ENCODE assay signal across 15 cellular contexts in the genomic region with DNA sequence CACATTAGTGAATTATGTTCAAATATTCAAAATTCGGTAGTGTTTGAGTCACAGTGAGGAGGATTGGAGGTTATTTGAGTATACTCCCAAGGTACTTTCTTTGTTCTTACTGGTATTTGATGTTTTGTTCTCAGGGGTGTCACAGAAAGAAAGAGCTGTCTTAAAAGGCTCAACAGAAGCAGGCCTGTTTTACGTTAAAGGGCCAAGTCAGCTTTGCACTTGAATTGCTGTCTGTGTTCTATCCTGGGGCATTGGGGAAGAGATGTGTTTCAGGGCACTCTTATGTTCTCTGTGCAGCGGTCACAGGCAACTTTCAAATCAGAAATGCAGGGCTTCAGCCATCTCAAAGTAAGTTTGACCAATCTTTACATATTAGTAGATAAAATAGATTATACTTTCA.
DNase-seq lines count a peak whose midpoint lies in the region; ATAC-seq, FAIRE-seq and TF ChIP-seq lines count a peak whose summit lies in the region.
"Had no signal": no experiment of that assay in that cellular context is flagged by ENCODE, and none has a peak within 500 bp of the region (broad histone marks: within the 10 kb centered on the region; RNA-seq: fewer than 3 reads in every experiment).

No MANE protein-coding gene starts in this region.

- no peak overlapping the region for H2BK120ac ChIP-seq in neuronal stem cell (ENCODE audit: low read depth, low read length)

- H3K36me3 Mint-ChIP-seq in GM23338 (ENCODE audit: low read depth) (no peaks in the 10 kb centered on the region), WTC11 (0 out of 2 replicates have a peak, but pooled peaks cover 3% of the 10 kb centered on the region)

- ATAC-seq in GM23338 (peak; percentile 62), WTC11 (peak; percentile 46)
- ATAC-seq: GM12878 had no signal

- no peak overlapping the region for H4K91ac ChIP-seq in neuronal stem cell (ENCODE audit: low read depth, low read length, poor library complexity)

- H4K8ac ChIP-seq in neuronal stem cell (ENCODE audit: low read depth, low read length), result no peak overlapping the region

- no peaks in the 10 kb centered on the region for H3K9me3 ChIP-seq in neuronal stem cell (replicated peaks in 1 of 2; ENCODE audit: control insufficient read depth in 2 of 2, insufficient read depth in 1 of 2, low read depth in 1 of 2, low read length in 2 of 2)
- H3K9me3 ChIP-seq: HAP-1 had no signal

- POLR2A ChIA-PET in WTC11 (lab: Charles Lee), result no interaction called here

- H3K27me3 ChIP-seq in GM23338 (ENCODE audit: insufficient read depth) (no peaks in the 10 kb centered on the region), neuronal stem cell (ENCODE audit: control insufficient read depth in 3 of 3, insufficient read depth in 3 of 3, low read depth in 1 of 3, low read length in 3 of 3) (no peaks in the 10 kb centered on the region)

- no peak overlapping the region for H3K4me3 Mint-ChIP-seq in GM23338
- no peak overlapping the region for H3K4me3 Mint-ChIP-seq in WTC11
- H3K4me3 Mint-ChIP-seq: CD4-positive, alpha-beta T cell had no signal

- no peak overlapping the region for H3K4ac ChIP-seq in neuronal stem cell (ENCODE audit: low read length)

- H3K23ac ChIP-seq in neuronal stem cell (ENCODE audit: low read depth, low read length, poor library complexity), result no peak overlapping the region

- no peaks in the 10 kb centered on the region for H3K79me1 ChIP-seq in neuronal stem cell (ENCODE audit: low read depth, low read length)

- H3K27me3 Mint-ChIP-seq in GM23338 (ENCODE audit: insufficient read depth, low read depth, poor library complexity), result no peaks in the 10 kb centered on the region
- H3K27me3 Mint-ChIP-seq in WTC11 (ENCODE audit: low read depth), result no peaks in the 10 kb centered on the region
- H3K27me3 Mint-ChIP-seq: CD4-positive, alpha-beta T cell had no signal

- H2AFZ ChIP-seq in GM23338, result no peak overlapping the region
- H2AFZ ChIP-seq in neuronal stem cell (ENCODE audit: low read length), result peak overlapping the region; percentile 48

- peak; percentile 35 for DNase-seq in GM23338 (ENCODE audit: low spot score)
- DNase-seq in WTC11 (ENCODE audit: low spot score), result no peak
- no peak for DNase-seq in neuronal stem cell (ENCODE audit: low spot score)
- no peak for DNase-seq in NCI-H2196 (lab: John Stamatoyannopoulos, UW; ENCODE audit: unreplicated experiment)
- no peak for DNase-seq in urothelium cell line (ENCODE audit: low spot score)
- DNase-seq in substantia nigra (lab: John Stamatoyannopoulos, UW), result no peak
- DNase-seq: ACHN; CD4-positive, alpha-beta T cell; DMS153; DMS79 treated with DMSO at 0.1 percent for 48 hours had no signal

- H3K4me1 Mint-ChIP-seq in GM23338, result peaks cover 19% of the 10 kb centered on the region
- H3K4me1 Mint-ChIP-seq in WTC11, result peaks cover 16% of the 10 kb centered on the region

- no peak overlapping the region for H3K27ac ChIP-seq in GM23338 (ENCODE audit: low read depth)
- H3K27ac ChIP-seq in neuronal stem cell (replicated peaks; ENCODE audit: low read length), result no peak overlapping the region
- H3K27ac ChIP-seq in substantia nigra (ENCODE audit: low read depth, low read length, poor library complexity, severe bottlenecking), result no peak overlapping the region
- H3K27ac ChIP-seq: C4-2B had no signal

- H3K9me3 Mint-ChIP-seq in GM23338 (no peaks in the 10 kb centered on the region; the same call in 2 of the 3 replicates), WTC11 (peaks cover 3% of the 10 kb centered on the region; the same call in 1 of the 2 replicates)

- no peaks in the 10 kb centered on the region for H3K9me2 ChIP-seq in GM23338 (ENCODE audit: insufficient read depth)

- H3K4me3 ChIP-seq in GM23338, result no peak overlapping the region
- no peak overlapping the region for H3K4me3 ChIP-seq in neuronal stem cell (ENCODE audit: low read length in 2 of 2)
- H3K4me3 ChIP-seq: GM12878, HAP-1 had no signal

- no peak overlapping the region for H2BK12ac ChIP-seq in neuronal stem cell (ENCODE audit: low read length)

- CTCF ChIA-PET in WTC11 (lab: Charles Lee), result no interaction called here

- H3K14ac ChIP-seq in neuronal stem cell (ENCODE audit: low read length), result no peak overlapping the region

- no peak overlapping the region for H3K18ac ChIP-seq in neuronal stem cell (ENCODE audit: low read length)

- no peaks in the 10 kb centered on the region for H3K79me2 ChIP-seq in GM23338 (replicated peaks; ENCODE audit: insufficient read depth)

- H3K27ac Mint-ChIP-seq in GM23338, result peak overlapping the region; percentile 76
- no peak overlapping the region; the same call in 1 of the 2 replicates for H3K27ac Mint-ChIP-seq in WTC11
- H3K27ac Mint-ChIP-seq: CD4-positive, alpha-beta T cell had no signal

- H2BK5ac ChIP-seq in neuronal stem cell (ENCODE audit: low read length), result no peak overlapping the region

- no peak overlapping the region for H2AK5ac ChIP-seq in neuronal stem cell (ENCODE audit: low read depth, low read length)

- H2BK15ac ChIP-seq in neuronal stem cell (ENCODE audit: low read length), result no peak overlapping the region

- no peak for FAIRE-seq in urothelium cell line (lab: Jason Lieb, UNC)
- FAIRE-seq: A204.1, GM12878, GM19239 had no signal

- no CpG with 5 or more reads among the region's 3 CpGs for WGBS in neuronal stem cell (ENCODE audit: extremely low coverage in 2 of 2, insufficient read length in 2 of 2, insufficient replicate concordance in 1 of 2), 2 donors

- H3K9ac ChIP-seq in neuronal stem cell (ENCODE audit: low read depth, low read length, poor library complexity), result no peak overlapping the region

- TF ChIP-seq CTCF in GM23338 (conservative IDR thresholded peaks at IDR 0.05; ENCODE audit: low read depth in 2 of 2) (no peak), WTC11 (IDR thresholded peaks at IDR 0.05) (no peak)

- H3K36me3 ChIP-seq in GM23338 (ENCODE audit: insufficient read depth) (no peaks in the 10 kb centered on the region), neuronal stem cell (replicated peaks in 1 of 2; ENCODE audit: control insufficient read depth in 2 of 2, insufficient read depth in 2 of 2, low read length in 2 of 2) (no peaks in the 10 kb centered on the region)
- H3K36me3 ChIP-seq: HAP-1 had no signal

- H3K4me1 ChIP-seq in GM23338 (ENCODE audit: insufficient read depth), result peaks cover 16% of the 10 kb centered on the region; the same call in 1 of the 2 replicates
- no peaks in the 10 kb centered on the region for H3K4me1 ChIP-seq in neuronal stem cell (ENCODE audit: control insufficient read depth in 2 of 2, insufficient read depth in 1 of 2, low read depth in 1 of 2, low read length in 2 of 2)
- H3K4me1 ChIP-seq: HAP-1 had no signal

- H3F3A ChIP-seq in GM23338 (replicated peaks; ENCODE audit: low read depth), result no peaks in the 10 kb centered on the region

- H3K4me2 ChIP-seq in GM23338 (no peak overlapping the region), neuronal stem cell (ENCODE audit: insufficient read depth, low read length, poor library complexity, severe bottlenecking) (no peak overlapping the region)

- H4K20me1 ChIP-seq in GM23338 (replicated peaks; ENCODE audit: insufficient read depth), result no peaks in the 10 kb centered on the region

TF ChIP-seq in GM23338, 12 proteins besides CTCF, POLR2A, EP300 and RAD21 (continues in another document):
- TF ChIP-seq REST (IDR thresholded peaks at IDR 0.05; ENCODE audit: unreplicated experiment), result no peak

TF ChIP-seq in WTC11, 78 proteins besides CTCF, POLR2A, EP300 and RAD21:
- TF ChIP-seq FOXK1 (CRISPR knock-in tag; IDR thresholded peaks at IDR 0.05) (no peak), ZNF121 (CRISPR knock-in tag; IDR thresholded peaks at IDR 0.05) (peak; percentile 87; the same call in 1 of the 2 replicates)
